2 cellular contexts compared by ENCODE assay signal in genomic region chr22:33162196-33162595, GRCh38.
TF ChIP-seq lines count a peak whose summit lies in the region.

No MANE protein-coding gene starts in this region.

TF ChIP-seq in SK-N-SH, 30 proteins besides CTCF, POLR2A, EP300 and RAD21:
- no peak for TF ChIP-seq ZBTB33 (IDR thresholded peaks at IDR 0.05; ENCODE audit: borderline replicate concordance, low read depth)
- peak; percentile 43; the same call in 1 of the 2 replicates for TF ChIP-seq GATA2 (CRISPR knock-in tag; IDR thresholded peaks at IDR 0.05)
- TF ChIP-seq PBX3 (IDR thresholded peaks at IDR 0.05), result no peak
- TF ChIP-seq JUND (IDR thresholded peaks at IDR 0.05), result no peak
- no peak for TF ChIP-seq TAF1 (IDR thresholded peaks at IDR 0.05; ENCODE audit: borderline replicate concordance, low read depth, low read length)

TF ChIP-seq in SK-N-SH treated with all-trans-retinoic acid at 6 μM for 48 hours, 23 proteins besides CTCF, POLR2A, EP300 and RAD21 (continued from another document):
- TF ChIP-seq POU6F1 (CRISPR knock-in tag; IDR thresholded peaks at IDR 0.05; ENCODE audit: borderline replicate concordance, low read depth) (no peak), PPARA (CRISPR knock-in tag; IDR thresholded peaks at IDR 0.05; ENCODE audit: borderline replicate concordance) (no peak), GLIS3 (CRISPR knock-in tag; IDR thresholded peaks at IDR 0.05) (no peak), SNAI2 (CRISPR knock-in tag; IDR thresholded peaks at IDR 0.05) (no peak), ARNTL (CRISPR knock-in tag; IDR thresholded peaks at IDR 0.05; ENCODE audit: borderline replicate concordance, low read depth) (no peak), ISL1 (CRISPR knock-in tag; IDR thresholded peaks at IDR 0.05) (no peak), TSHZ2 (CRISPR knock-in tag; IDR thresholded peaks at IDR 0.05) (no peak), CREB5 (CRISPR knock-in tag; IDR thresholded peaks at IDR 0.05; ENCODE audit: low read depth) (no peak), CSDC2 (CRISPR knock-in tag; IDR thresholded peaks at IDR 0.05) (no peak), OSR1 (CRISPR knock-in tag; IDR thresholded peaks at IDR 0.05) (no peak)
